Comparison of ENCODE assay signal across 2 cellular contexts in the genomic region with DNA sequence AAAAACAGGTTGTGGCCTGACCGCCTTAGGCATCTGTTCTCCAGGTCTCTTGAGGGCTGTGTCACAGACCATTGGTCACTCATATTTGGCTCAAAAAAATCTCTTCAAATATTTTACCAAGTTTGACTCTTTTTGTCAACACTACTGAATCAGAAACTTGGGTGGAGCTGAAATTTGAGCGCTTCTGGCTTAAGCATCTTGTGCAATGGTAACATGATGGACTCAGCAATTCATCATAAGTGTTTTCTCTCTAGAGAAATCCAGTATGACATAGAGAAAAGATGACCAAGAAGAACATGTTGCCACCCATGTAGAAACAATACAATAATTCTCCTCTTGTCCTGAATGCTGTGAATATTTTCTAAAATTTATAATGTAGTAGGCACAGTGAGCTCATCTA.
TF ChIP-seq lines count a peak whose summit lies in the region.

No MANE protein-coding gene starts in this region.

TF ChIP-seq in GM23338, 12 proteins besides CTCF, POLR2A, EP300 and RAD21 (continued from another document):
- TF ChIP-seq, protein P1, sequence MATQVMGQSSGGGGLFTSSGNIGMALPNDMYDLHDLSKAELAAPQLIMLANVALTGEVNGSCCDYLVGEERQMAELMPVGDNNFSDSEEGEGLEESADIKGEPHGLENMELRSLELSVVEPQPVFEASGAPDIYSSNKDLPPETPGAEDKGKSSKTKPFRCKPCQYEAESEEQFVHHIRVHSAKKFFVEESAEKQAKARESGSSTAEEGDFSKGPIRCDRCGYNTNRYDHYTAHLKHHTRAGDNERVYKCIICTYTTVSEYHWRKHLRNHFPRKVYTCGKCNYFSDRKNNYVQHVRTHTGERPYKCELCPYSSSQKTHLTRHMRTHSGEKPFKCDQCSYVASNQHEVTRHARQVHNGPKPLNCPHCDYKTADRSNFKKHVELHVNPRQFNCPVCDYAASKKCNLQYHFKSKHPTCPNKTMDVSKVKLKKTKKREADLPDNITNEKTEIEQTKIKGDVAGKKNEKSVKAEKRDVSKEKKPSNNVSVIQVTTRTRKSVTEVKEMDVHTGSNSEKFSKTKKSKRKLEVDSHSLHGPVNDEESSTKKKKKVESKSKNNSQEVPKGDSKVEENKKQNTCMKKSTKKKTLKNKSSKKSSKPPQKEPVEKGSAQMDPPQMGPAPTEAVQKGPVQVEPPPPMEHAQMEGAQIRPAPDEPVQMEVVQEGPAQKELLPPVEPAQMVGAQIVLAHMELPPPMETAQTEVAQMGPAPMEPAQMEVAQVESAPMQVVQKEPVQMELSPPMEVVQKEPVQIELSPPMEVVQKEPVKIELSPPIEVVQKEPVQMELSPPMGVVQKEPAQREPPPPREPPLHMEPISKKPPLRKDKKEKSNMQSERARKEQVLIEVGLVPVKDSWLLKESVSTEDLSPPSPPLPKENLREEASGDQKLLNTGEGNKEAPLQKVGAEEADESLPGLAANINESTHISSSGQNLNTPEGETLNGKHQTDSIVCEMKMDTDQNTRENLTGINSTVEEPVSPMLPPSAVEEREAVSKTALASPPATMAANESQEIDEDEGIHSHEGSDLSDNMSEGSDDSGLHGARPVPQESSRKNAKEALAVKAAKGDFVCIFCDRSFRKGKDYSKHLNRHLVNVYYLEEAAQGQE (IDR thresholded peaks at IDR 0.05; ENCODE audit: unreplicated experiment) = no peak

TF ChIP-seq in WTC11, 78 proteins besides CTCF, POLR2A, EP300 and RAD21 (continued from another document):
- TF ChIP-seq GTF2I (CRISPR knock-in tag; conservative IDR thresholded peaks at IDR 0.05) = no peak
- no peak for TF ChIP-seq ZNF396 (CRISPR knock-in tag; IDR thresholded peaks at IDR 0.05; ENCODE audit: borderline replicate concordance)
- TF ChIP-seq, protein P2, sequence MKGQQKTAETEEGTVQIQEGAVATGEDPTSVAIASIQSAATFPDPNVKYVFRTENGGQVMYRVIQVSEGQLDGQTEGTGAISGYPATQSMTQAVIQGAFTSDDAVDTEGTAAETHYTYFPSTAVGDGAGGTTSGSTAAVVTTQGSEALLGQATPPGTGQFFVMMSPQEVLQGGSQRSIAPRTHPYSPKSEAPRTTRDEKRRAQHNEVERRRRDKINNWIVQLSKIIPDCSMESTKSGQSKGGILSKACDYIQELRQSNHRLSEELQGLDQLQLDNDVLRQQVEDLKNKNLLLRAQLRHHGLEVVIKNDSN (CRISPR knock-in tag; IDR thresholded peaks at IDR 0.05) = no peak
- no peak for TF ChIP-seq GRHL2 (CRISPR knock-in tag; IDR thresholded peaks at IDR 0.05; ENCODE audit: insufficient replicate concordance, severe bottlenecking)
- TF ChIP-seq NFE2L1 (CRISPR knock-in tag; IDR thresholded peaks at IDR 0.05) = no peak
- TF ChIP-seq, protein P3, sequence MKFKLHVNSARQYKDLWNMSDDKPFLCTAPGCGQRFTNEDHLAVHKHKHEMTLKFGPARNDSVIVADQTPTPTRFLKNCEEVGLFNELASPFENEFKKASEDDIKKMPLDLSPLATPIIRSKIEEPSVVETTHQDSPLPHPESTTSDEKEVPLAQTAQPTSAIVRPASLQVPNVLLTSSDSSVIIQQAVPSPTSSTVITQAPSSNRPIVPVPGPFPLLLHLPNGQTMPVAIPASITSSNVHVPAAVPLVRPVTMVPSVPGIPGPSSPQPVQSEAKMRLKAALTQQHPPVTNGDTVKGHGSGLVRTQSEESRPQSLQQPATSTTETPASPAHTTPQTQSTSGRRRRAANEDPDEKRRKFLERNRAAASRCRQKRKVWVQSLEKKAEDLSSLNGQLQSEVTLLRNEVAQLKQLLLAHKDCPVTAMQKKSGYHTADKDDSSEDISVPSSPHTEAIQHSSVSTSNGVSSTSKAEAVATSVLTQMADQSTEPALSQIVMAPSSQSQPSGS (CRISPR knock-in tag; IDR thresholded peaks at IDR 0.05; ENCODE audit: borderline replicate concordance, low read depth) = no peak
- TF ChIP-seq OVOL2 (CRISPR knock-in tag; IDR thresholded peaks at IDR 0.05; ENCODE audit: borderline replicate concordance) = no peak
- TF ChIP-seq, protein P4, sequence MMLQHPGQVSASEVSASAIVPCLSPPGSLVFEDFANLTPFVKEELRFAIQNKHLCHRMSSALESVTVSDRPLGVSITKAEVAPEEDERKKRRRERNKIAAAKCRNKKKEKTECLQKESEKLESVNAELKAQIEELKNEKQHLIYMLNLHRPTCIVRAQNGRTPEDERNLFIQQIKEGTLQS (CRISPR knock-in tag; conservative IDR thresholded peaks at IDR 0.05) = no peak
- TF ChIP-seq NR3C1 (CRISPR knock-in tag; conservative IDR thresholded peaks at IDR 0.05; ENCODE audit: low read depth) = no peak
- TF ChIP-seq, protein P5, sequence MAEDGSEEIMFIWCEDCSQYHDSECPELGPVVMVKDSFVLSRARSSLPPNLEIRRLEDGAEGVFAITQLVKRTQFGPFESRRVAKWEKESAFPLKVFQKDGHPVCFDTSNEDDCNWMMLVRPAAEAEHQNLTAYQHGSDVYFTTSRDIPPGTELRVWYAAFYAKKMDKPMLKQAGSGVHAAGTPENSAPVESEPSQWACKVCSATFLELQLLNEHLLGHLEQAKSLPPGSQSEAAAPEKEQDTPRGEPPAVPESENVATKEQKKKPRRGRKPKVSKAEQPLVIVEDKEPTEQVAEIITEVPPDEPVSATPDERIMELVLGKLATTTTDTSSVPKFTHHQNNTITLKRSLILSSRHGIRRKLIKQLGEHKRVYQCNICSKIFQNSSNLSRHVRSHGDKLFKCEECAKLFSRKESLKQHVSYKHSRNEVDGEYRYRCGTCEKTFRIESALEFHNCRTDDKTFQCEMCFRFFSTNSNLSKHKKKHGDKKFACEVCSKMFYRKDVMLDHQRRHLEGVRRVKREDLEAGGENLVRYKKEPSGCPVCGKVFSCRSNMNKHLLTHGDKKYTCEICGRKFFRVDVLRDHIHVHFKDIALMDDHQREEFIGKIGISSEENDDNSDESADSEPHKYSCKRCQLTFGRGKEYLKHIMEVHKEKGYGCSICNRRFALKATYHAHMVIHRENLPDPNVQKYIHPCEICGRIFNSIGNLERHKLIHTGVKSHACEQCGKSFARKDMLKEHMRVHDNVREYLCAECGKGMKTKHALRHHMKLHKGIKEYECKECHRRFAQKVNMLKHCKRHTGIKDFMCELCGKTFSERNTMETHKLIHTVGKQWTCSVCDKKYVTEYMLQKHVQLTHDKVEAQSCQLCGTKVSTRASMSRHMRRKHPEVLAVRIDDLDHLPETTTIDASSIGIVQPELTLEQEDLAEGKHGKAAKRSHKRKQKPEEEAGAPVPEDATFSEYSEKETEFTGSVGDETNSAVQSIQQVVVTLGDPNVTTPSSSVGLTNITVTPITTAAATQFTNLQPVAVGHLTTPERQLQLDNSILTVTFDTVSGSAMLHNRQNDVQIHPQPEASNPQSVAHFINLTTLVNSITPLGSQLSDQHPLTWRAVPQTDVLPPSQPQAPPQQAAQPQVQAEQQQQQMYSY (CRISPR knock-in tag; IDR thresholded peaks at IDR 0.05) = no peak
- no peak for TF ChIP-seq FOXK1 (CRISPR knock-in tag; IDR thresholded peaks at IDR 0.05)
- no peak for TF ChIP-seq TCF7 (CRISPR knock-in tag; IDR thresholded peaks at IDR 0.05; ENCODE audit: low read depth)
- TF ChIP-seq ZNF423 (CRISPR knock-in tag; IDR thresholded peaks at IDR 0.05) = no peak
